In genomic region chr18:77098033-77098432, GRCh38 we compare ENCODE assay signal across 10 cellular contexts. TPM values are rescaled to one million over a fixed set of nuclear protein-coding genes. Genes with fewer than 3 reads are reported as not detected.
DNase-seq lines count a peak whose midpoint lies in the region; ATAC-seq and TF ChIP-seq lines count a peak whose summit lies in the region.
"Had no signal": no experiment of that assay in that cellular context is flagged by ENCODE, and none has a peak within 500 bp of the region (broad histone marks: within the 10 kb centered on the region; RNA-seq: fewer than 3 reads in every experiment).

No MANE protein-coding gene starts in this region.

- H3K27me3 ChIP-seq in DND-41 (ENCODE audit: insufficient read depth, low read length, poor library complexity) (no peaks in the 10 kb centered on the region), neutrophil (no peaks in the 10 kb centered on the region), Caco-2 (replicated peaks; ENCODE audit: control insufficient read depth, insufficient read depth, low read length) (no peaks in the 10 kb centered on the region)
- H3K27me3 ChIP-seq: Peyer's patch had no signal

- no peak overlapping the region for H3K27ac Mint-ChIP-seq in Caco-2 (ENCODE audit: unreplicated experiment)

- H3K79me2 ChIP-seq in DND-41 (ENCODE audit: insufficient read depth, low read length): peaks cover 66% of the 10 kb centered on the region

- H3K9ac ChIP-seq in DND-41 (ENCODE audit: low read depth, low read length): peak overlapping the region; percentile 63; the same call in 1 of the 2 replicates

- H3K9me3 ChIP-seq in DND-41 (ENCODE audit: insufficient read depth, low read length, severe bottlenecking) (no peaks in the 10 kb centered on the region), neutrophil (no peaks in the 10 kb centered on the region), Caco-2 (no peaks in the 10 kb centered on the region)
- H3K9me3 ChIP-seq: Peyer's patch had no signal

- no peak for DNase-seq in DND-41
- DNase-seq in LHCN-M2 (ENCODE audit: low read depth): peak; percentile 45
- peak; percentile 85 for DNase-seq in choroid plexus epithelial cell (ENCODE audit: low read depth)
- DNase-seq in foreskin melanocyte: no peak
- no peak for DNase-seq in NCI-H69 (lab: John Stamatoyannopoulos, UW)
- no peak for DNase-seq in NCI-H82 (lab: John Stamatoyannopoulos, UW)
- no peak for DNase-seq in Caco-2
- DNase-seq: Peyer's patch had no signal

- H3K4me1 ChIP-seq in DND-41 (ENCODE audit: insufficient read depth, low read length) (peaks cover 79% of the 10 kb centered on the region), neutrophil (ENCODE audit: control insufficient read depth in 1 of 2, insufficient read depth in 1 of 2, low read depth in 1 of 2, low read length in 1 of 2) (peaks cover 99% of the 10 kb centered on the region in 2 experiments), Caco-2 (no peaks in the 10 kb centered on the region)

- no peaks in the 10 kb centered on the region for H3K9me3 Mint-ChIP-seq in Caco-2 (ENCODE audit: unreplicated experiment)

- H3K4me3 Mint-ChIP-seq in Caco-2 (ENCODE audit: unreplicated experiment): no peak overlapping the region

- H3K36me3 ChIP-seq in DND-41 (ENCODE audit: insufficient read depth, low read length) (peaks cover 41% of the 10 kb centered on the region), neutrophil (peaks cover 81% of the 10 kb centered on the region), Caco-2 (ENCODE audit: control insufficient read depth, insufficient read depth, low read length) (no peaks in the 10 kb centered on the region)

- no peaks in the 10 kb centered on the region for H3K36me3 Mint-ChIP-seq in Caco-2 (ENCODE audit: insufficient read depth, unreplicated experiment)

- BruUV-seq in Caco-2 (replicated peaks; lab: Mats Ljungman, UMichigan): no TSS peak

- H3K4me2 ChIP-seq in DND-41 (ENCODE audit: insufficient read depth, low read length): no peak overlapping the region

- no peak for ATAC-seq in DND-41 (ENCODE audit: insufficient read depth, low read depth)

- intact Hi-C loops in Caco-2 (cut with micrococcal nuclease; ENCODE audit: unreplicated experiment): no loop called here

- CTCF ChIA-PET in Caco-2 (lab: Charles Lee): interaction anchor here (0.8 kb wide), 1 partner anchor 312 kb away, joined by 9 read pairs; no protein-coding TSS in a partner anchor

- no peak overlapping the region for H2AFZ ChIP-seq in DND-41 (ENCODE audit: low read depth, low read length)

- POLR2A ChIA-PET in Caco-2 (lab: Charles Lee): no interaction called here

- no peaks in the 10 kb centered on the region for H3K27me3 Mint-ChIP-seq in Caco-2 (ENCODE audit: insufficient read depth, unreplicated experiment)

- no peak overlapping the region for H3K4me3 ChIP-seq in DND-41 (ENCODE audit: low read depth in 1 of 2, low read length in 2 of 2)
- peak overlapping the region; percentile 6 for H3K4me3 ChIP-seq in choroid plexus epithelial cell (ENCODE audit: low read depth, low read length)
- H3K4me3 ChIP-seq in neutrophil (ENCODE audit: low read depth in 1 of 2, low read length in 1 of 2): peak overlapping the region; percentile 34 to 50
- H3K4me3 ChIP-seq in Caco-2 (ENCODE audit: low read depth, low read length): no peak overlapping the region
- H3K4me3 ChIP-seq: Peyer's patch had no signal

- H3K27ac ChIP-seq in DND-41 (ENCODE audit: low read length) (peak overlapping the region; percentile 97), neutrophil (peak overlapping the region; percentile 98)
- H3K27ac ChIP-seq: epithelial cell of prostate had no signal

- H4K20me1 ChIP-seq in DND-41 (ENCODE audit: insufficient read depth, low read length): no peaks in the 10 kb centered on the region

- H3K4me1 Mint-ChIP-seq in Caco-2 (ENCODE audit: low read depth, unreplicated experiment): no peaks in the 10 kb centered on the region

- TF ChIP-seq CTCF in DND-41 (IDR thresholded peaks at IDR 0.05; ENCODE audit: borderline replicate concordance, extremely low read depth, low read length, poor library complexity, severe bottlenecking) (no peak), choroid plexus epithelial cell (conservative IDR thresholded peaks at IDR 0.05; ENCODE audit: low read depth, low read length) (no peak), neutrophil (IDR thresholded peaks at IDR 0.05) (no peak), Caco-2 (IDR thresholded peaks at IDR 0.05; ENCODE audit: insufficient read depth in 1 of 2, low read depth in 1 of 2, low read length in 1 of 2, severe bottlenecking in 1 of 2, unreplicated experiment in 1 of 2) (no peak)

RNA-seq across cellular contexts. Expression of gene MBP, which starts 34.5 kb away (rescaled TPM):
- under 0.01 and 1.0 TPM in 2 replicates for total RNA-seq in LHCN-M2 (2014; rRNA removed)
- 0.09 TPM for polyA plus RNA-seq in LHCN-M2 (2012)
- 7.9 and 11.4 TPM in 2 replicates for total RNA-seq in Caco-2 (2022)

Comparison
In these comparisons a context has a peak if more than half of its experiments do, and no peak if none do; other contexts are left out.
1. DNase-seq: peak in LHCN-M2 (single experiment) and choroid plexus epithelial cell (single experiment); none in DND-41 (single experiment), foreskin melanocyte (single experiment), NCI-H69 (single experiment), NCI-H82 (single experiment) and Caco-2 (0 of 2).
2. H3K4me3 ChIP-seq: peak in choroid plexus epithelial cell (single experiment) and neutrophil (2 of 2); none in DND-41 (0 of 2) and Caco-2 (single experiment).